19 cellular contexts compared by ENCODE assay signal in genomic region chr4:60934896-60935295, GRCh38.
DNase-seq lines count a peak whose midpoint lies in the region; ATAC-seq and TF ChIP-seq lines count a peak whose summit lies in the region.
"Had no signal": no experiment of that assay in that cellular context is flagged by ENCODE, and none has a peak within 500 bp of the region (broad histone marks: within the 10 kb centered on the region; RNA-seq: fewer than 3 reads in every experiment).

No MANE protein-coding gene starts in this region.

- no peak for ATAC-seq in HG02798 (IDR thresholded peaks at IDR 0.05; ENCODE audit: poor library complexity, unreplicated experiment)
- ATAC-seq: CD8-positive, alpha-beta T cell; GM12878; SK-N-SH treated with all-trans-retinoic acid at 6 μM for 48 hours; T-helper 17 cell had no signal

- peak overlapping the region; percentile 11 to 73 (median 12) for H3K27ac Mint-ChIP-seq in nephron
- H3K27ac Mint-ChIP-seq: CD8-positive, alpha-beta T cell had no signal

- H3K4me1 Mint-ChIP-seq in nephron, result no peaks in the 10 kb centered on the region
- H3K4me1 Mint-ChIP-seq: T-helper 17 cell had no signal

- DNase-seq in DMS53 (lab: John Stamatoyannopoulos, UW), result peak; percentile 87
- DNase-seq in NCI-H1105 (lab: John Stamatoyannopoulos, UW), result peak; percentile 36
- peak; percentile 54 for DNase-seq in SW480 (ENCODE audit: low spot score)
- DNase-seq in MV-4-11 (lab: John Stamatoyannopoulos, UW), result no peak
- no peak for DNase-seq in NCI-H2196 treated with DMSO at 0.1 percent for 48 hours (lab: John Stamatoyannopoulos, UW; ENCODE audit: unreplicated experiment)
- DNase-seq in germinal center (ENCODE audit: low spot score), result no peak
- DNase-seq: CD8-positive, alpha-beta T cell; H7; Karpas-422; NCI-H1417 treated with DMSO at 0.1 percent for 48 hours; NCI-H2081; NCI-H524 treated with DMSO at 0.1 percent for 48 hours; Peyer's patch; Right ventricle myocardium superior; T-helper 17 cell had no signal

- no peak for TF ChIP-seq CTCF in nephron (IDR thresholded peaks at IDR 0.05; ENCODE audit: unreplicated experiment in 3 of 3)

- no peaks in the 10 kb centered on the region for H3K9me3 Mint-ChIP-seq in nephron

- no peaks in the 10 kb centered on the region for H3K27me3 Mint-ChIP-seq in nephron (ENCODE audit: low read depth)
- H3K27me3 Mint-ChIP-seq: T-helper 17 cell had no signal

- no peaks in the 10 kb centered on the region for H3K36me3 Mint-ChIP-seq in nephron (ENCODE audit: low read depth)
- H3K36me3 Mint-ChIP-seq: CD8-positive, alpha-beta T cell had no signal

- no peak overlapping the region for H3K4me3 Mint-ChIP-seq in nephron
- H3K4me3 Mint-ChIP-seq: CD8-positive, alpha-beta T cell; T-helper 17 cell had no signal

Comparison
In these comparisons a context has a peak if more than half of its experiments do, and no peak if none do; other contexts are left out.
1. DNase-seq: peak in DMS53 (single experiment), NCI-H1105 (single experiment) and SW480 (single experiment); none in MV-4-11 (single experiment), NCI-H2196 treated with DMSO at 0.1 percent for 48 hours (single experiment) and germinal center (single experiment).